ENCODE assay signal across 17 cellular contexts in the genomic region with DNA sequence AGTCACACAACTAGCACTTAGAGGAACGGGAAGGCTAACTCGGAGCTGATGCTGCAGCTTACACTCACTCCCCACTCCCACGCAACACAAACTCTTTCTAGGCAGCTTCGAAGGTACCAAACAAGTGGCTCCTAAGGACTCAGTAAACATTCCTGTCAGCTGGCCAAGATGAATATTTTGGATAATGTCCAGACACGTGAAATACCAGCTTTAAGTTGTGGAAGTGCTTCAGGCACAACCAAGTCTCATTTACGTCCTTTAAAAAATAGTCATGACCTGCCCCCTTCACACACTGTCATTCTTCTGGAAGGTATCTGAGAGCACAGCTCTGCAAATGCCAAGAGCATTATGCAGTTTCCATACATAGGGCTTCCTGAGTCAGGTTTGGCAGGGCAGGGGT.
A peak's percentile ranks its signal among the peaks of the same experiment; 100 is the strongest.
DNase-seq lines count a peak whose midpoint lies in the region; ATAC-seq and TF ChIP-seq lines count a peak whose summit lies in the region.
"Had no signal": no experiment of that assay in that cellular context is flagged by ENCODE, and none has a peak within 500 bp of the region (broad histone marks: within the 10 kb centered on the region; RNA-seq: fewer than 3 reads in every experiment).

No MANE protein-coding gene starts in this region.

- peaks cover 83% of the 10 kb centered on the region for H3K36me3 Mint-ChIP-seq in activated CD4-positive, alpha-beta T cell treated with anti-CD3 and anti-CD28 coated beads, Interleukin-2, amount 10 ng/mL, durations not matched to agents 7 days and 5 days (ENCODE audit: low read depth)
- H3K36me3 Mint-ChIP-seq in activated T-helper 17 cell treated with anti-CD3 and anti-CD28 coated beads, Interleukin-2, amount 50 U/mL, for 72 hours (ENCODE audit: low read depth): no peaks in the 10 kb centered on the region
- peaks cover 6% of the 10 kb centered on the region for H3K36me3 Mint-ChIP-seq in mesothelial cell of epicardium

- no peak for ATAC-seq in activated T-helper 17 cell treated with anti-CD3 and anti-CD28 coated beads, Interleukin-2, amount 50 U/mL, for 72 hours (replicated peaks)
- ATAC-seq: body of pancreas; effector memory CD8-positive, alpha-beta T cell; mucosa of descending colon; pancreas had no signal

- no peaks in the 10 kb centered on the region for H3K27me3 Mint-ChIP-seq in activated CD4-positive, alpha-beta T cell treated with anti-CD3 and anti-CD28 coated beads, Interleukin-2, amount 10 ng/mL, durations not matched to agents 7 days and 5 days
- no peaks in the 10 kb centered on the region for H3K27me3 Mint-ChIP-seq in activated T-helper 17 cell treated with anti-CD3 and anti-CD28 coated beads, Interleukin-2, amount 50 U/mL, for 72 hours
- no peaks in the 10 kb centered on the region for H3K27me3 Mint-ChIP-seq in mesothelial cell of epicardium (ENCODE audit: low read depth)
- H3K27me3 Mint-ChIP-seq: effector memory CD8-positive, alpha-beta T cell had no signal

- peaks cover 45% of the 10 kb centered on the region for H3K9me3 Mint-ChIP-seq in activated CD4-positive, alpha-beta T cell treated with anti-CD3 and anti-CD28 coated beads, Interleukin-2, amount 10 ng/mL, durations not matched to agents 7 days and 5 days
- no peaks in the 10 kb centered on the region for H3K9me3 Mint-ChIP-seq in activated T-helper 17 cell treated with anti-CD3 and anti-CD28 coated beads, Interleukin-2, amount 50 U/mL, for 72 hours
- H3K9me3 Mint-ChIP-seq in mesothelial cell of epicardium: no peaks in the 10 kb centered on the region
- H3K9me3 Mint-ChIP-seq: effector memory CD8-positive, alpha-beta T cell had no signal

- H3K27ac Mint-ChIP-seq in activated CD4-positive, alpha-beta T cell treated with anti-CD3 and anti-CD28 coated beads, Interleukin-2, amount 10 ng/mL, durations not matched to agents 7 days and 5 days: peak overlapping the region; percentile 90
- H3K27ac Mint-ChIP-seq in activated T-helper 17 cell treated with anti-CD3 and anti-CD28 coated beads, Interleukin-2, amount 50 U/mL, for 72 hours: no peak overlapping the region
- peak overlapping the region; percentile 31 for H3K27ac Mint-ChIP-seq in mesothelial cell of epicardium
- H3K27ac Mint-ChIP-seq: effector memory CD8-positive, alpha-beta T cell; H9 had no signal

- no peak for DNase-seq in activated CD4-positive, alpha-beta T cell treated with anti-CD3 and anti-CD28 coated beads, Interleukin-2, amount 10 ng/mL, durations not matched to agents 7 days and 5 days
- DNase-seq in activated CD4-positive, alpha-beta T cell treated with anti-CD3 and anti-CD28 coated beads for 1 hour: no peak
- DNase-seq in EH (ENCODE audit: low read depth): peak; percentile 46
- DNase-seq in mesothelial cell of epicardium (ENCODE audit: low spot score in 2 of 2, unreplicated experiment in 2 of 2): no peak
- DNase-seq in C1 segment of cervical spinal cord (lab: John Stamatoyannopoulos, UW): no peak
- no peak for DNase-seq in effector CD8-positive, alpha-beta T cell (lab: John Stamatoyannopoulos, UW)
- DNase-seq in activated CD4-positive, CD25-positive, alpha-beta regulatory T cell (lab: John Stamatoyannopoulos, UW): no peak
- DNase-seq: body of pancreas; DMS153; effector memory CD8-positive, alpha-beta T cell; H9; mucosa of descending colon; NCI-H2029; pancreas; SJCRH30; tibial artery had no signal

- H3K4me3 Mint-ChIP-seq in activated CD4-positive, alpha-beta T cell treated with anti-CD3 and anti-CD28 coated beads, Interleukin-2, amount 10 ng/mL, durations not matched to agents 7 days and 5 days: peak overlapping the region; percentile 40
- H3K4me3 Mint-ChIP-seq in activated T-helper 17 cell treated with anti-CD3 and anti-CD28 coated beads, Interleukin-2, amount 50 U/mL, for 72 hours: peak overlapping the region; percentile 3
- no peak overlapping the region for H3K4me3 Mint-ChIP-seq in mesothelial cell of epicardium
- H3K4me3 Mint-ChIP-seq: effector memory CD8-positive, alpha-beta T cell; H9 had no signal

- CTCF ChIA-PET in activated CD4-positive, alpha-beta T cell treated with anti-CD3 and anti-CD28 coated beads, Interleukin-2, amount 10 ng/mL, durations not matched to agents 7 days and 5 days (lab: Charles Lee): interaction anchor here (1.0 to 2.0 kb wide), 2 partner anchors 17 to 147 kb away, joined by 3 to 5 read pairs; no protein-coding TSS in a partner anchor

- no peak for TF ChIP-seq CTCF in mesothelial cell of epicardium (IDR thresholded peaks at IDR 0.05; ENCODE audit: unreplicated experiment)

- POLR2A ChIA-PET in activated CD4-positive, alpha-beta T cell treated with anti-CD3 and anti-CD28 coated beads, Interleukin-2, amount 10 ng/mL, durations not matched to agents 7 days and 5 days (lab: Charles Lee): interaction anchor here (0.6 kb wide), 1 partner anchor 32 kb away, joined by 4 read pairs; no protein-coding TSS in a partner anchor

- peaks cover 81% of the 10 kb centered on the region for H3K4me1 Mint-ChIP-seq in activated CD4-positive, alpha-beta T cell treated with anti-CD3 and anti-CD28 coated beads, Interleukin-2, amount 10 ng/mL, durations not matched to agents 7 days and 5 days
- H3K4me1 Mint-ChIP-seq in activated T-helper 17 cell treated with anti-CD3 and anti-CD28 coated beads, Interleukin-2, amount 50 U/mL, for 72 hours: peaks cover 7% of the 10 kb centered on the region
- peaks cover 18% of the 10 kb centered on the region for H3K4me1 Mint-ChIP-seq in mesothelial cell of epicardium
- H3K4me1 Mint-ChIP-seq: H9 had no signal
